ENCODE assay signal across 11 cellular contexts in the genomic region with DNA sequence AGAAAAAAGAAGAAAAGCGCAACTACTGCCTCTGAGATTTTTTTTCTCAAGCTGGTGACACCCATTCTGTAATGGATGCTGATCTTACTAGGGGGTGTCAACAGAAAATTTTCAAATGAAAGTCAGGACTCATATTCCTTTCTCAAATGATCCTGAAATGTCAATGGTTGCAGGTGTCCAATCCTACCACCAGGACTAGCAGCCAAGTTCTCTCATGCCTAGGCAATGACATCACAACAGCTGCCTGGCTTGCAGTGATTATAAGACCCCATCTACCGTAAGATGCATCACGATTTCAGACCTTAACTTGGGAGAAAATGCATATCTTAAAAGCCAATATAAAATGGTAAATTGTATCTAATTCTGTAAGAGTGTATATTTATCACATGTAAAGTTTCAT.
DNase-seq lines count a peak whose midpoint lies in the region; ATAC-seq and TF ChIP-seq lines count a peak whose summit lies in the region.
"Had no signal": no experiment of that assay in that cellular context is flagged by ENCODE, and none has a peak within 500 bp of the region (broad histone marks: within the 10 kb centered on the region; RNA-seq: fewer than 3 reads in every experiment).

No MANE protein-coding gene starts in this region.

- DNase-seq in BJ (ENCODE audit: low read depth) (no peak), IMR-90 (peak; percentile 53), astrocyte of the spinal cord (ENCODE audit: low read depth, low spot score) (peak; percentile 33), islet precursor cell (peak; percentile 63), T-helper 2 cell (no peak), substantia nigra (lab: John Stamatoyannopoulos, UW) (no peak), NCI-H1436 (lab: John Stamatoyannopoulos, UW) (no peak)
- no peak for DNase-seq in activated naive CD8-positive, alpha-beta T cell treated with anti-CD3 and anti-CD28 coated beads, Interleukin-2, amount 50 U/mL, for 24 hours
- DNase-seq: effector CD8-positive, alpha-beta T cell; SIG-M5; stimulated activated naive CD8-positive, alpha-beta T cell treated with anti-CD3 and anti-CD28 coated beads, Interleukin-15, amount 100 ng/mL, for 72 hours had no signal

- no peak overlapping the region for H3K14ac ChIP-seq in IMR-90 (replicated peaks; ENCODE audit: low read depth, low read length)

- H3K27me3 ChIP-seq in BJ (ENCODE audit: control insufficient read depth, insufficient read depth, low read length) (no peaks in the 10 kb centered on the region), IMR-90 (ENCODE audit: control insufficient read depth, insufficient read depth, low read length) (no peaks in the 10 kb centered on the region)

- H3K36me3 ChIP-seq in BJ (ENCODE audit: control insufficient read depth, insufficient read depth, low read length) (no peaks in the 10 kb centered on the region), IMR-90 (ENCODE audit: control insufficient read depth, insufficient read depth, low read length) (no peaks in the 10 kb centered on the region)

- H2AK5ac ChIP-seq in IMR-90 (ENCODE audit: low read depth, low read length) = no peak overlapping the region

- no peak overlapping the region for H4K91ac ChIP-seq in IMR-90 (ENCODE audit: insufficient read depth, low read depth, low read length)

- no peak overlapping the region for H2BK20ac ChIP-seq in IMR-90 (ENCODE audit: low read depth, low read length)

- peaks cover 0 to 10% of the 10 kb centered on the region in 2 experiments; a peak in 2 of 4 replicates for H3K79me1 ChIP-seq in IMR-90 (ENCODE audit: low read depth in 1 of 2, low read length in 2 of 2)

- H3K9me3 ChIP-seq in IMR-90 (ENCODE audit: control insufficient read depth, insufficient read depth, low read length) = peaks cover 5% of the 10 kb centered on the region; the same call in 1 of the 2 replicates

- no peak overlapping the region for H2BK5ac ChIP-seq in IMR-90 (ENCODE audit: low read depth, low read length, poor library complexity, severe bottlenecking)

- WGBS in IMR-90 (ENCODE audit: extremely low coverage in 2 of 2, insufficient read length in 1 of 2), 2 experiments = no CpG with 5 or more reads among the region's 3 CpGs

- peaks cover 36% of the 10 kb centered on the region for H3K36me3 Mint-ChIP-seq in activated naive CD8-positive, alpha-beta T cell treated with anti-CD3 and anti-CD28 coated beads, Interleukin-2, amount 50 U/mL, for 24 hours (ENCODE audit: low read depth)

- no peaks in the 10 kb centered on the region for H4K20me1 ChIP-seq in IMR-90 (ENCODE audit: insufficient read depth, low read length)

- POLR2A ChIA-PET in BJ (lab: Charles Lee) = no interaction called here
- POLR2A ChIA-PET in IMR-90 (lab: Charles Lee; ENCODE audit: unreplicated experiment) = no interaction called here

- no peak overlapping the region for H3K4ac ChIP-seq in IMR-90 (ENCODE audit: low read depth, low read length)

- no peak overlapping the region for H4K8ac ChIP-seq in IMR-90 (ENCODE audit: low read depth in 2 of 2, low read length in 2 of 2)

- no peak overlapping the region for H3K27ac Mint-ChIP-seq in activated naive CD8-positive, alpha-beta T cell treated with anti-CD3 and anti-CD28 coated beads, Interleukin-2, amount 50 U/mL, for 24 hours
- H3K27ac Mint-ChIP-seq: stimulated activated naive CD8-positive, alpha-beta T cell treated with anti-CD3 and anti-CD28 coated beads, Interleukin-15, amount 100 ng/mL, for 72 hours had no signal

- no peak for TF ChIP-seq POLR2A in IMR-90 (IDR thresholded peaks at IDR 0.05; ENCODE audit: low read depth, low read length)

- no peak overlapping the region for H4K5ac ChIP-seq in IMR-90 (ENCODE audit: low read depth, low read length)

- H2AFZ ChIP-seq in IMR-90 (replicated peaks; ENCODE audit: low read length, poor library complexity) = no peak overlapping the region

- TF ChIP-seq CTCF in BJ (IDR thresholded peaks at IDR 0.05; ENCODE audit: insufficient read depth, low read depth, low read length) (0 out of 2 replicates have a peak, but pooled peaks have one; percentile 15), IMR-90 (conservative IDR thresholded peaks at IDR 0.05; ENCODE audit: low read depth, low read length) (0 out of 2 replicates have a peak, but pooled peaks have one; percentile 23), astrocyte of the spinal cord (IDR thresholded peaks at IDR 0.05; ENCODE audit: low read depth, low read length) (peak; percentile 27)

- H2AK9ac ChIP-seq in IMR-90 (replicated peaks; ENCODE audit: low read depth, low read length, poor library complexity) = no peak overlapping the region

- H3K18ac ChIP-seq in IMR-90 (ENCODE audit: low read depth, low read length) = no peak overlapping the region

- H3K23ac ChIP-seq in IMR-90 (ENCODE audit: low read depth, low read length) = no peak overlapping the region

- no peak overlapping the region for H3K27ac ChIP-seq in IMR-90 (ENCODE audit: insufficient read depth, low read length)
- no peak overlapping the region for H3K27ac ChIP-seq in substantia nigra (ENCODE audit: low read depth, low read length, poor library complexity, severe bottlenecking)

- TF ChIP-seq RAD21 in IMR-90 (IDR thresholded peaks at IDR 0.05; ENCODE audit: low read length) = no peak

- no peak overlapping the region for H3K4me2 ChIP-seq in IMR-90 (ENCODE audit: low read depth, low read length)

- no peak overlapping the region for H2BK120ac ChIP-seq in IMR-90 (ENCODE audit: low read depth, low read length)

- peaks cover under 1% of the 10 kb centered on the region; the same call in 1 of the 2 replicates for H3K9me1 ChIP-seq in IMR-90 (ENCODE audit: insufficient read depth, low read length)

- H3K4me1 ChIP-seq in IMR-90 (ENCODE audit: control insufficient read depth, insufficient read depth, low read length) = no peaks in the 10 kb centered on the region

- no peak overlapping the region for H3K56ac ChIP-seq in IMR-90 (ENCODE audit: extremely low read depth, insufficient read depth, low read length)

- dilution Hi-C loops in IMR-90 (cut with HindIII; ENCODE audit: low sequenced_read_pairs, unreplicated experiment) = no loop called here

- in situ Hi-C loops in IMR-90 (cut with MboI; ENCODE audit: low sequenced_read_pairs) (no loop called here), astrocyte of the spinal cord (cut with HindIII; ENCODE audit: low sequenced_read_pairs) (no loop called here)

- no TSS peak for BruUV-seq in IMR-90 (replicated peaks; lab: Mats Ljungman, UMichigan)

- no peak overlapping the region for H3K4me3 Mint-ChIP-seq in activated naive CD8-positive, alpha-beta T cell treated with anti-CD3 and anti-CD28 coated beads, Interleukin-2, amount 50 U/mL, for 24 hours
- H3K4me3 Mint-ChIP-seq: stimulated activated naive CD8-positive, alpha-beta T cell treated with anti-CD3 and anti-CD28 coated beads, Interleukin-15, amount 100 ng/mL, for 72 hours had no signal

- H2BK15ac ChIP-seq in IMR-90 (ENCODE audit: low read depth, low read length) = no peak overlapping the region

- CTCF ChIA-PET in BJ (lab: Yijun Ruan, JAX) = interaction anchor here (2.1 kb wide), 1 partner anchor 9 kb away, joined by 10 read pairs; no protein-coding TSS in a partner anchor
- CTCF ChIA-PET in IMR-90 (lab: Yijun Ruan, JAX) = interaction anchor here (0.6 kb wide), 1 partner anchor 622 kb away, joined by 3 read pairs; no protein-coding TSS in a partner anchor

- ATAC-seq in IMR-90 (ENCODE audit: low read depth) = no peak
- no peak for ATAC-seq in activated naive CD8-positive, alpha-beta T cell treated with anti-CD3 and anti-CD28 coated beads, Interleukin-2, amount 50 U/mL, for 24 hours
- ATAC-seq: stimulated activated naive CD8-positive, alpha-beta T cell treated with anti-CD3 and anti-CD28 coated beads, Interleukin-15, amount 100 ng/mL, for 72 hours had no signal

- no peak overlapping the region for H3K9ac ChIP-seq in IMR-90 (ENCODE audit: low read depth, low read length)

- H3K27me3 Mint-ChIP-seq in activated naive CD8-positive, alpha-beta T cell treated with anti-CD3 and anti-CD28 coated beads, Interleukin-2, amount 50 U/mL, for 24 hours = no peaks in the 10 kb centered on the region
- H3K27me3 Mint-ChIP-seq: stimulated activated naive CD8-positive, alpha-beta T cell treated with anti-CD3 and anti-CD28 coated beads, Interleukin-15, amount 100 ng/mL, for 72 hours had no signal

- H3K4me3 ChIP-seq in BJ (ENCODE audit: low read depth, low read length) (no peak overlapping the region), IMR-90 (ENCODE audit: insufficient read depth, low read depth, low read length) (no peak overlapping the region), astrocyte of the spinal cord (ENCODE audit: low read depth, low read length) (no peak overlapping the region)

- intact Hi-C loops in IMR-90 (cut with micrococcal nuclease) = no loop called here

- peaks cover 2% of the 10 kb centered on the region for H3K4me1 Mint-ChIP-seq in activated naive CD8-positive, alpha-beta T cell treated with anti-CD3 and anti-CD28 coated beads, Interleukin-2, amount 50 U/mL, for 24 hours

- peaks cover 30% of the 10 kb centered on the region for H3K9me3 Mint-ChIP-seq in activated naive CD8-positive, alpha-beta T cell treated with anti-CD3 and anti-CD28 coated beads, Interleukin-2, amount 50 U/mL, for 24 hours

TF ChIP-seq in IMR-90, 13 proteins besides CTCF, POLR2A, EP300 and RAD21 (continues in another document):
- TF ChIP-seq RCOR1 (IDR thresholded peaks at IDR 0.05; ENCODE audit: insufficient replicate concordance, low read length) (no peak), RFX5 (IDR thresholded peaks at IDR 0.05; ENCODE audit: low read depth, low read length) (no peak), CEBPB (IDR thresholded peaks at IDR 0.05; ENCODE audit: low read depth, low read length) (no peak), FOS (IDR thresholded peaks at IDR 0.05; ENCODE audit: low read depth, low read length) (no peak), SMC3 (IDR thresholded peaks at IDR 0.05; ENCODE audit: low read depth, low read length) (no peak), BHLHE40 (IDR thresholded peaks at IDR 0.05; ENCODE audit: low read depth, low read length) (no peak), MXI1 (IDR thresholded peaks at IDR 0.05; ENCODE audit: borderline replicate concordance, low read depth, low read length) (no peak), MAZ (IDR thresholded peaks at IDR 0.05; ENCODE audit: borderline replicate concordance, low read depth, low read length) (no peak), MAFK (IDR thresholded peaks at IDR 0.05; ENCODE audit: low read depth, low read length) (no peak), NFE2L2 (IDR thresholded peaks at IDR 0.05; ENCODE audit: low read depth, low read length) (no peak), CHD1 (IDR thresholded peaks at IDR 0.05; ENCODE audit: low read depth, low read length) (no peak)
- TF ChIP-seq, protein P1, sequence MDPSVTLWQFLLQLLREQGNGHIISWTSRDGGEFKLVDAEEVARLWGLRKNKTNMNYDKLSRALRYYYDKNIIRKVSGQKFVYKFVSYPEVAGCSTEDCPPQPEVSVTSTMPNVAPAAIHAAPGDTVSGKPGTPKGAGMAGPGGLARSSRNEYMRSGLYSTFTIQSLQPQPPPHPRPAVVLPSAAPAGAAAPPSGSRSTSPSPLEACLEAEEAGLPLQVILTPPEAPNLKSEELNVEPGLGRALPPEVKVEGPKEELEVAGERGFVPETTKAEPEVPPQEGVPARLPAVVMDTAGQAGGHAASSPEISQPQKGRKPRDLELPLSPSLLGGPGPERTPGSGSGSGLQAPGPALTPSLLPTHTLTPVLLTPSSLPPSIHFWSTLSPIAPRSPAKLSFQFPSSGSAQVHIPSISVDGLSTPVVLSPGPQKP (IDR thresholded peaks at IDR 0.05; ENCODE audit: borderline replicate concordance, low read depth, low read length) = no peak

Comparison
In these comparisons a context has a peak if more than half of its experiments do, and no peak if none do; other contexts are left out.
1. DNase-seq: peak in IMR-90 (single experiment), astrocyte of the spinal cord (single experiment) and islet precursor cell (single experiment); none in BJ (single experiment), activated naive CD8-positive, alpha-beta T cell treated with anti-CD3 and anti-CD28 coated beads, Interleukin-2, amount 50 U/mL, for 24 hours (single experiment), T-helper 2 cell (0 of 5), substantia nigra (0 of 49) and NCI-H1436 (single experiment).
2. Peak in every context shown above with its lines, with median percentiles within 50 percentile points of each other: CTCF ChIP-seq.